Comparison of ENCODE assay signal across 11 cellular contexts in the genomic region with DNA sequence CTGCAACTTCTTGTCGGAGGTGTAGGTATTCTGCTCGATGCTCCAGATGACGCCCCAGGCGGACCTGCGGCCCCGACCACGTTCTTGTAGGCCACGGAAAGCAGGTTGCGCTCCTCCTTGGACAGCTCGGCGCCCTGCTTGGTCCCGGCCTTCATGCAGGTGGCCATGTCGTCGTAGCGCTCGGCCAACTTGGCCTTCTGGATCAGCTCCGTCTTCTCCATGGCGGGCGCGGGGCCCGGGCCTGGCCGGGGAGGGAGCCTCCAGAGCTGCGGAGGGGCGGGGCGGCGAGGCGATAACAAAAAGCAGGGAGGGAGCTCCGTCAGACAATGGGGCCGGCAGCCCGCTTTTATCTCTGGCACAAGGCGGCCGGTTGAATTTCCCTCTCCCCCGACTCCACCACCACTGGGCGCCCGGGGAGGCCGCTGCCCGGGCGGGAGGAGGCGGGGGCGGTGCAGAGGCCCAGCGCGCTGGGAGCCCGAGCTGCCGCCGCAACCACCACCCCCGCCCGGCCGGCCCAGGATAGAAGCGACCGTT. TPM values are rescaled to one million over a fixed set of nuclear protein-coding genes. Genes with fewer than 3 reads are reported as not detected.
A peak's percentile ranks its signal among the peaks of the same experiment; 100 is the strongest.
DNase-seq lines count a peak whose midpoint lies in the region; ATAC-seq, FAIRE-seq and TF ChIP-seq lines count a peak whose summit lies in the region.
"Had no signal": no experiment of that assay in that cellular context is flagged by ENCODE, and none has a peak within 500 bp of the region (broad histone marks: within the 10 kb centered on the region; RNA-seq: fewer than 3 reads in every experiment).

No MANE protein-coding gene starts in this region.

- WGBS in K562 (ENCODE audit: insufficient coverage, low coverage, missing lambda C conversion rate), result 17% methylated on average over 18 of the region's 50 CpGs
- WGBS in psoas muscle, 3 donors, result 17 to 29% (median 23%) methylated on average over 30 to 48 of the region's 50 CpGs

- H3K4me1 Mint-ChIP-seq in immature natural killer cell, result no peaks in the 10 kb centered on the region
- H3K4me1 Mint-ChIP-seq: activated CD4-positive, alpha-beta T cell treated with anti-CD3 and anti-CD28 coated beads, Interleukin-2, amount 10 ng/mL, durations not matched to agents 7 days and 5 days had no signal

- TF ChIP-seq EP300 in K562 (IDR thresholded peaks at IDR 0.05; ENCODE audit: low read length), result no peak

- TF ChIP-seq CTCF in K562 (IDR thresholded peaks at IDR 0.05 in 2 of 3, conservative IDR thresholded peaks at IDR 0.05 in 1 of 3; ENCODE audit: insufficient read depth in 2 of 3, low read depth in 1 of 3, low read length in 3 of 3) (no peak), psoas muscle (IDR thresholded peaks at IDR 0.05) (no peak)

- peak; percentile 99 for ATAC-seq in K562
- peak in 2 of 4 donors; percentile 52 to 63 for ATAC-seq in psoas muscle

- in situ Hi-C loops in G401 (cut with HindIII; ENCODE audit: low sequenced_read_pairs) (no loop called here), K562 (cut with MboI) (loop anchor here (25.0 kb wide), 1 partner anchor 504 kb away; no protein-coding TSS in a partner anchor)

- no peaks in the 10 kb centered on the region for H3K79me2 ChIP-seq in K562 (ENCODE audit: control insufficient read depth, insufficient read depth, low read length)

- H3K27ac Mint-ChIP-seq in immature natural killer cell, result no peak overlapping the region
- H3K27ac Mint-ChIP-seq: activated CD4-positive, alpha-beta T cell treated with anti-CD3 and anti-CD28 coated beads, Interleukin-2, amount 10 ng/mL, durations not matched to agents 7 days and 5 days; CD4-positive, CD25-positive, alpha-beta regulatory T cell had no signal

- H3K36me3 Mint-ChIP-seq in immature natural killer cell, result no peaks in the 10 kb centered on the region
- H3K36me3 Mint-ChIP-seq: CD4-positive, CD25-positive, alpha-beta regulatory T cell had no signal

- intact Hi-C loops in K562 (cut with micrococcal nuclease), result loop anchor here (5.0 kb wide), 1 partner anchor 94 kb away; a partner anchor contains a TSS
- intact Hi-C loops in psoas muscle (cut with DNase I), result no loop called here

- TF ChIP-seq RAD21 in K562 (CRISPR knock-in tag; conservative IDR thresholded peaks at IDR 0.05 in 1 of 2, IDR thresholded peaks at IDR 0.05 in 1 of 2), result no peak

- CTCF ChIA-PET in K562 (lab: Yijun Ruan, JAX; ENCODE audit: low intra/inter-chr PET ratio), result no interaction called here

- H3K27me3 Mint-ChIP-seq in immature natural killer cell (ENCODE audit: low read depth in 3 of 3), result peaks cover 8 to 12% (median 10%) of the 10 kb centered on the region in 3 donors

- TF ChIP-seq POLR2A in K562 (conservative IDR thresholded peaks at IDR 0.05), result 0 out of 2 replicates have a peak, but pooled peaks have one; percentile 32

- peak overlapping the region; percentile 68 for H3K27ac ChIP-seq in K562 (ENCODE audit: extremely low read depth, low read depth, low read length)
- no peak overlapping the region for H3K27ac ChIP-seq in psoas muscle

- peak overlapping the region; percentile 59 to 88; a peak in 3 of 4 replicates for H3K9ac ChIP-seq in K562 (ENCODE audit: insufficient read depth in 1 of 2, low read depth in 2 of 2, low read length in 2 of 2)

- H4K20me1 ChIP-seq in K562 (replicated peaks; ENCODE audit: control insufficient read depth, insufficient read depth, low read length), result no peaks in the 10 kb centered on the region

- peak overlapping the region; percentile 73 for H3K4me2 ChIP-seq in K562 (ENCODE audit: insufficient read depth, low read length)

- H3K27me3 ChIP-seq in K562 (ENCODE audit: control insufficient read depth in 2 of 2, insufficient read depth in 2 of 2, low read length in 2 of 2), result no peaks in the 10 kb centered on the region
- H3K27me3 ChIP-seq in psoas muscle (ENCODE audit: insufficient read depth in 3 of 3, low read length in 2 of 3), result peaks cover 0 to 21% (median 0%) of the 10 kb centered on the region in 3 donors

- no peak for FAIRE-seq in K562 (lab: Jason Lieb, UNC)

- peaks cover 2% of the 10 kb centered on the region; the same call in 1 of the 2 replicates for H3K9me3 ChIP-seq in K562 (replicated peaks; ENCODE audit: control insufficient read depth, insufficient read depth, low read depth, low read length)
- peaks cover 3% of the 10 kb centered on the region for H3K9me3 ChIP-seq in psoas muscle

- H3K9me3 Mint-ChIP-seq in immature natural killer cell, result no peaks in the 10 kb centered on the region
- H3K9me3 Mint-ChIP-seq: activated CD4-positive, alpha-beta T cell treated with anti-CD3 and anti-CD28 coated beads, Interleukin-2, amount 10 ng/mL, durations not matched to agents 7 days and 5 days had no signal

- no peaks in the 10 kb centered on the region for H3K9me1 ChIP-seq in K562 (ENCODE audit: control insufficient read depth, insufficient read depth, low read length)

- H3K4me1 ChIP-seq in K562 (replicated peaks in 1 of 2; ENCODE audit: control insufficient read depth in 2 of 2, insufficient read depth in 2 of 2, low read length in 2 of 2) (peaks cover 0 to 6% of the 10 kb centered on the region in 2 experiments; a peak in 3 of 5 replicates), psoas muscle (no peaks in the 10 kb centered on the region)

- peak overlapping the region; percentile 96 for H2AFZ ChIP-seq in K562 (ENCODE audit: low read depth, low read length)

- POLR2A ChIA-PET in K562 (lab: Yijun Ruan, JAX), result interaction anchor here (0.5 kb wide), 1 partner anchor 223 kb away, joined by 3 read pairs; no protein-coding TSS in a partner anchor

- no peak overlapping the region for H3K4me3 Mint-ChIP-seq in immature natural killer cell
- H3K4me3 Mint-ChIP-seq: activated CD4-positive, alpha-beta T cell treated with anti-CD3 and anti-CD28 coated beads, Interleukin-2, amount 10 ng/mL, durations not matched to agents 7 days and 5 days; CD4-positive, CD25-positive, alpha-beta regulatory T cell had no signal

- no TSS peak for BruUV-seq in K562 (replicated peaks; lab: Mats Ljungman, UMichigan)

- H3K36me3 ChIP-seq in K562 (ENCODE audit: control insufficient read depth, insufficient read depth, low read length), result no peaks in the 10 kb centered on the region
- H3K36me3 ChIP-seq in psoas muscle (ENCODE audit: insufficient read depth in 1 of 2, low read depth in 1 of 2), result no peaks in the 10 kb centered on the region

- DNase-seq in G401 (ENCODE audit: low spot score), result peak; percentile 35
- peak; percentile 68 to 86 (median 78) for DNase-seq in K562 (ENCODE audit: extremely low read depth in 1 of 4, low spot score in 3 of 4)
- DNase-seq in hepatic stellate cell (ENCODE audit: low spot score), result peak; percentile 10
- peak in 1 of 2 donors; percentile 16 for DNase-seq in psoas muscle
- no peak for DNase-seq in SW 1271 (lab: John Stamatoyannopoulos, UW)
- no peak for DNase-seq in stimulated activated CD4-positive, alpha-beta T cell treated with anti-CD3 and anti-CD28 coated beads, Interleukin-4, amount 100 ng/mL, for 4 hours
- DNase-seq in immature natural killer cell, result no peak
- DNase-seq in NCI-H774 (lab: John Stamatoyannopoulos, UW), result no peak
- DNase-seq: activated CD4-positive, alpha-beta T cell treated with anti-CD3 and anti-CD28 coated beads, Interleukin-2, amount 10 ng/mL, durations not matched to agents 7 days and 5 days; CD4-positive, CD25-positive, alpha-beta regulatory T cell; NCI-H146 had no signal

- H3K4me3 ChIP-seq in K562 (peak overlapping the region; percentile 27), psoas muscle (peak overlapping the region; percentile 51)

TF ChIP-seq in K562, 482 proteins besides CTCF, POLR2A, EP300 and RAD21 (continues in another document):
- TF ChIP-seq RBM17 (IDR thresholded peaks at IDR 0.05; ENCODE audit: borderline replicate concordance, low read depth, low read length) (no peak), FOXM1 (IDR thresholded peaks at IDR 0.05; ENCODE audit: low read depth) (no peak), FOXM1 (CRISPR knock-in tag; IDR thresholded peaks at IDR 0.05; ENCODE audit: low read depth) (no peak)

RNA-seq across cellular contexts. Expression of a gene that starts 28.3 kb away (rescaled TPM):
- total RNA-seq in G401 (2014; rRNA removed; shearing (Covaris generic)), result not detected in 2 replicates
- total RNA-seq in K562 (2011; cell fraction: chromatin; rRNA removed; ENCODE audit: low replicate concordance), result 0.56 and 0.58 TPM in 2 replicates
- total RNA-seq in K562 (2011; cell fraction: nucleolus; rRNA removed), result 0.26 and 0.33 TPM in 2 replicates
- 0.44 and 0.76 TPM in 2 replicates for total RNA-seq in K562 (2011; cell fraction: nucleoplasm; rRNA removed)
- total RNA-seq in K562 (2014; rRNA removed) (0.16 and 0.23 TPM in 2 replicates), K562 (2014; rRNA removed; fragmentation: Illumina TruSeq; extraction: Trizol) (0.13 and 0.15 TPM in 2 replicates), K562 (2015; rRNA removed; fragmentation: Illumina TruSeq; extraction: Trizol) (0.18 and 0.26 TPM in 2 replicates), K562 (2021) (0.09 and 0.25 TPM in 2 replicates), psoas muscle (under 1 TPM; 0.02 to 0.06 (median 0.03) TPM)
- polyA plus RNA-seq in K562 (2011; rRNA removed) (0.18 and 0.23 TPM in 2 replicates), K562 (2014; fragmentation: Illumina TruSeq; extraction: Trizol) (0.12 and 0.30 TPM in 2 replicates), K562 (2014; fragmentation: Nextera tagmentation; extraction: Ambion mirVana) (under 1 TPM; 0.01 to 0.06 TPM), K562 (2014; rRNA removed) (0.12 TPM in 2 replicates), psoas muscle (under 1 TPM; 0.07 to 0.09 (median 0.08) TPM), immature natural killer cell (under 1 TPM in 2 of 3 donors, not detected in 1; 0.20 to 0.32 TPM)
- polyA plus RNA-seq in K562 (2011; cell fraction: cytosol; rRNA removed), result 0.07 and 0.13 TPM in 2 replicates
- polyA plus RNA-seq in K562 (2011; cell fraction: nucleus; rRNA removed), result 0.94 and 1.1 TPM in 2 replicates
- polyA plus RNA-seq in K562 (2012), result 0.14 and 0.29 TPM in 2 replicates
- 0.14 and 0.18 TPM in 2 replicates for polyA minus RNA-seq in K562 (2011; rRNA and poly(A)+ RNA removed)
- polyA minus RNA-seq in K562 (2011; cell fraction: cytosol; rRNA and poly(A)+ RNA removed), result not detected in 2 replicates
- 0.40 and 0.44 TPM in 2 replicates for polyA minus RNA-seq in K562 (2011; cell fraction: nucleus; rRNA and poly(A)+ RNA removed)

Comparison
In these comparisons a context has a peak if more than half of its experiments do, and no peak if none do; other contexts are left out.
1. DNase-seq: peak in G401 (single experiment), K562 (4 of 4) and hepatic stellate cell (single experiment); none in SW 1271 (0 of 2), stimulated activated CD4-positive, alpha-beta T cell treated with anti-CD3 and anti-CD28 coated beads, Interleukin-4, amount 100 ng/mL, for 4 hours (0 of 2), immature natural killer cell (0 of 3) and NCI-H774 (single experiment).